Comparison of ENCODE assay signal across 26 cellular contexts in the genomic region with DNA sequence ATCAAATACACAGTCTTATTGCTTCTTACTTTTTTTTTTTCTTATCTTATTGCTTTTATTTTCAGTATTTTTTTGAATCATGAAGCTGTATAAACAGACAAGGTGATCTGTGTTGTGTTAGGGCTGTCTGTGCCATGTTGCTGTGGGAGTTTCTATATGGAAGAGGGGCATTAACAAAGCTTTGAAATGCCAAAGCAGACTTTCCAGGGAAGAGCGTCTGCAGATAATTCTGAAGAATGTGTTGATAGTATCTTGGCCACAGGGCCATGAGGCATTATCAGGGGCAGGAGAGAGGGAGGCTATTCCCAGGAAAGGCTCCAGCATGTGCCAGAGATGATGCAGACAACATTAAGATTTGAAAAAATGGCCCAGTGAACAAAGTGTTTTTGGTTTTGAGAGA.
"Had no signal": no experiment of that assay in that cellular context is flagged by ENCODE, and none has a peak within 500 bp of the region (broad histone marks: within the 10 kb centered on the region; RNA-seq: fewer than 3 reads in every experiment).

No MANE protein-coding gene starts in this region.

- H3K4me2 ChIP-seq: hepatocyte had no signal

- H3K27me3 Mint-ChIP-seq: activated CD4-positive, alpha-beta memory T cell treated with anti-CD3 and anti-CD28 coated beads, Interleukin-2, amount 10 ng/mL, durations not matched to agents 7 days and 5 days; activated CD4-positive, alpha-beta T cell treated with anti-CD3 and anti-CD28 coated beads, Interleukin-2, amount 10 ng/mL, durations not matched to agents 7 days and 5 days; activated naive CD8-positive, alpha-beta T cell treated with anti-CD3 and anti-CD28 coated beads, Interleukin-2, amount 50 U/mL, for 24 hours; activated T-cell treated with anti-CD3 and anti-CD28 coated beads, Interleukin-2, amount 50 U/mL, for 24 hours; naive thymus-derived CD4-positive, alpha-beta T cell had no signal

- H3K4me3 ChIP-seq: body of pancreas, coronary artery, dorsolateral prefrontal cortex, gastrocnemius medialis, hepatocyte, right atrium auricular region, spleen, suprapubic skin, tibial artery had no signal

- H3K4me1 Mint-ChIP-seq: activated CD4-positive, alpha-beta memory T cell treated with anti-CD3 and anti-CD28 coated beads, Interleukin-2, amount 10 ng/mL, durations not matched to agents 7 days and 5 days; activated CD4-positive, alpha-beta T cell treated with anti-CD3 and anti-CD28 coated beads, Interleukin-2, amount 10 ng/mL, durations not matched to agents 7 days and 5 days; activated naive CD8-positive, alpha-beta T cell treated with anti-CD3 and anti-CD28 coated beads, Interleukin-2, amount 50 U/mL, for 24 hours had no signal

- H3K4me3 Mint-ChIP-seq: activated CD4-positive, alpha-beta memory T cell treated with anti-CD3 and anti-CD28 coated beads, Interleukin-2, amount 10 ng/mL, durations not matched to agents 7 days and 5 days; activated CD4-positive, alpha-beta T cell treated with anti-CD3 and anti-CD28 coated beads, Interleukin-2, amount 10 ng/mL, durations not matched to agents 7 days and 5 days; activated naive CD8-positive, alpha-beta T cell treated with anti-CD3 and anti-CD28 coated beads, Interleukin-2, amount 50 U/mL, for 24 hours; activated T-cell treated with anti-CD3 and anti-CD28 coated beads, Interleukin-2, amount 50 U/mL, for 24 hours; naive thymus-derived CD4-positive, alpha-beta T cell had no signal

- H3K36me3 ChIP-seq: right atrium auricular region, spleen, suprapubic skin, tibial artery had no signal

- H3K9me3 ChIP-seq: body of pancreas, gastrocnemius medialis, right atrium auricular region, suprapubic skin, tibial artery had no signal

- H3K27ac Mint-ChIP-seq: activated CD4-positive, alpha-beta memory T cell treated with anti-CD3 and anti-CD28 coated beads, Interleukin-2, amount 10 ng/mL, durations not matched to agents 7 days and 5 days; activated CD4-positive, alpha-beta T cell treated with anti-CD3 and anti-CD28 coated beads, Interleukin-2, amount 10 ng/mL, durations not matched to agents 7 days and 5 days; activated naive CD8-positive, alpha-beta T cell treated with anti-CD3 and anti-CD28 coated beads, Interleukin-2, amount 50 U/mL, for 24 hours; activated T-cell treated with anti-CD3 and anti-CD28 coated beads, Interleukin-2, amount 50 U/mL, for 24 hours had no signal

- H2AFZ ChIP-seq: hepatocyte had no signal

- H3K27me3 ChIP-seq: body of pancreas, dorsolateral prefrontal cortex, gastrocnemius medialis, hepatocyte, right atrium auricular region, spleen, suprapubic skin, tibial artery had no signal

- DNase-seq: activated CD4-positive, alpha-beta memory T cell treated with anti-CD3 and anti-CD28 coated beads, Interleukin-2, amount 10 ng/mL, durations not matched to agents 7 days and 5 days; activated CD4-positive, alpha-beta T cell treated with anti-CD3 and anti-CD28 coated beads for 1 hour; activated CD4-positive, alpha-beta T cell treated with anti-CD3 and anti-CD28 coated beads, Interleukin-2, amount 10 ng/mL, durations not matched to agents 7 days and 5 days; activated CD8-positive, alpha-beta memory T cell treated with anti-CD3 and anti-CD28 coated beads, Interleukin-2, amount 50 U/mL, for 48 hours; activated gamma-delta T cell; activated naive CD4-positive, alpha-beta T cell treated with anti-CD3 and anti-CD28 coated beads, Interleukin-2, amount 50 U/mL, for 16 hours; activated naive CD8-positive, alpha-beta T cell treated with anti-CD3 and anti-CD28 coated beads, Interleukin-2, amount 50 U/mL, for 24 hours; activated T-cell treated with anti-CD3 and anti-CD28 coated beads, Interleukin-2, amount 50 U/mL, for 24 hours; aorta; body of pancreas; dorsolateral prefrontal cortex; effector memory CD4-positive, alpha-beta T cell; gastrocnemius medialis; glutamatergic neuron; left cardiac atrium; left ventricle myocardium superior; midbrain; naive thymus-derived CD4-positive, alpha-beta T cell; spleen; stimulated activated naive CD4-positive, alpha-beta T cell; T-helper 2 cell; tibial artery had no signal

- H3K4me1 ChIP-seq: gastrocnemius medialis, tibial artery had no signal

- H3K27ac ChIP-seq: body of pancreas, coronary artery, dorsolateral prefrontal cortex, gastrocnemius medialis, hepatocyte, right atrium auricular region, spleen, suprapubic skin, tibial artery had no signal

- ATAC-seq: activated naive CD8-positive, alpha-beta T cell treated with anti-CD3 and anti-CD28 coated beads, Interleukin-2, amount 50 U/mL, for 24 hours; body of pancreas; gastrocnemius medialis; left ventricle myocardium superior; naive thymus-derived CD4-positive, alpha-beta T cell had no signal
